Comparison of ENCODE assay signal across 19 cellular contexts in the genomic region with DNA sequence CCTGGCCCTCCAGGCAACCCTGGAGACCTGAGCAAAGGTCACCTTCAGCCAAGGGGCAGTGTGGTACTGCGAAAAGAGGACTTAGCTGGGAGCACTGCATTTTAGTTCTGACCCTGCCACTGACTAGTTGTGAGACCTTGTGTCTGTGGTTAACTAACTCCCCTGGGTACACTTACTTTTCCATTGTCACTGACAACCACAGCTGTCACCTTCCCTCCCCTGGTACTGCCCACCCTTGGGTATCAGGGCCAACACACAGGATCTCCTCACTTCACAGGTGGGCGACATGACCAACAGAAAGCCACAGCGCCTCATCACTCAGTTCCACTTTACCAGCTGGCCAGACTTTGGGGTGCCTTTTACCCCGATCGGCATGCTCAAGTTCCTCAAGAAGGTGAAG. TPM values are rescaled to one million over a fixed set of nuclear protein-coding genes. Genes with fewer than 3 reads are reported as not detected.
"Had no signal": no experiment of that assay in that cellular context is flagged by ENCODE, and none has a peak within 500 bp of the region (broad histone marks: within the 10 kb centered on the region; RNA-seq: fewer than 3 reads in every experiment).

No MANE protein-coding gene starts in this region.

- H3K9me3 Mint-ChIP-seq: activated naive CD4-positive, alpha-beta T cell treated with anti-CD3 and anti-CD28 coated beads, Interleukin-2, amount 50 U/mL, for 24 hours; natural killer cell treated with Interleukin-12 subunit alpha and Interleukin-12 subunit beta and Interleukin-15 and Interleukin-18, amount 100 ng/mL, for 72 hours had no signal

- ATAC-seq: activated CD8-positive, alpha-beta T cell treated with anti-CD3 and anti-CD28 coated beads, Interleukin-2, amount 10 ng/mL, durations not matched to agents 7 days and 5 days; body of pancreas; natural killer cell treated with Interleukin-12 subunit alpha and Interleukin-12 subunit beta and Interleukin-15 and Interleukin-18, amount 100 ng/mL, for 72 hours had no signal

- H3K27ac Mint-ChIP-seq: activated CD8-positive, alpha-beta T cell treated with anti-CD3 and anti-CD28 coated beads, Interleukin-2, amount 10 ng/mL, durations not matched to agents 7 days and 5 days; activated naive CD4-positive, alpha-beta T cell treated with anti-CD3 and anti-CD28 coated beads, Interleukin-2, amount 50 U/mL, for 24 hours; natural killer cell treated with Interleukin-12 subunit alpha and Interleukin-12 subunit beta and Interleukin-15 and Interleukin-18, amount 100 ng/mL, for 72 hours had no signal

- DNase-seq: activated CD4-positive, CD25-positive, alpha-beta regulatory T cell treated with anti-CD3 and anti-CD28 coated beads, Interleukin-2, amount 50 U/mL, for 72 hours; activated CD8-positive, alpha-beta memory T cell treated with anti-CD3 and anti-CD28 coated beads, Interleukin-2, amount 50 U/mL, for 4 hours; activated CD8-positive, alpha-beta T cell treated with anti-CD3 and anti-CD28 coated beads, Interleukin-2, amount 10 ng/mL, durations not matched to agents 7 days and 5 days; amygdala; body of pancreas; central memory CD4-positive, alpha-beta T cell; colonic mucosa; left ventricle myocardium inferior; nucleus accumbens; sigmoid colon; spleen; stimulated activated CD4-positive, alpha-beta T cell treated with anti-CD3 and anti-CD28 coated beads, Interleukin-1b, Interleukin-23, amount 100 ng/mL, for 48 hours; T-helper 9 cell; tibial artery had no signal

- H3K4me1 Mint-ChIP-seq: activated naive CD4-positive, alpha-beta T cell treated with anti-CD3 and anti-CD28 coated beads, Interleukin-2, amount 50 U/mL, for 24 hours had no signal

- H3K4me3 Mint-ChIP-seq: activated CD8-positive, alpha-beta T cell treated with anti-CD3 and anti-CD28 coated beads, Interleukin-2, amount 10 ng/mL, durations not matched to agents 7 days and 5 days; activated naive CD4-positive, alpha-beta T cell treated with anti-CD3 and anti-CD28 coated beads, Interleukin-2, amount 50 U/mL, for 24 hours; natural killer cell treated with Interleukin-12 subunit alpha and Interleukin-12 subunit beta and Interleukin-15 and Interleukin-18, amount 100 ng/mL, for 72 hours had no signal

- H3K27me3 Mint-ChIP-seq: activated naive CD4-positive, alpha-beta T cell treated with anti-CD3 and anti-CD28 coated beads, Interleukin-2, amount 50 U/mL, for 24 hours; natural killer cell treated with Interleukin-12 subunit alpha and Interleukin-12 subunit beta and Interleukin-15 and Interleukin-18, amount 100 ng/mL, for 72 hours had no signal

RNA-seq across cellular contexts. Expression of gene GNRH2, which starts 21.6 kb away (rescaled TPM):
- total RNA-seq: body of pancreas, colonic mucosa, esophagus mucosa, left ventricle myocardium inferior, SK-MEL-5, subcutaneous adipose tissue had no signal

RNA-seq across cellular contexts. Expression of gene OXT, which starts 49.6 kb away (rescaled TPM):
- total RNA-seq: activated CD8-positive, alpha-beta T cell treated with anti-CD3 and anti-CD28 coated beads, Interleukin-2, amount 10 ng/mL, durations not matched to agents 7 days and 5 days; body of pancreas; colonic mucosa; esophagus mucosa; left ventricle myocardium inferior; natural killer cell treated with Interleukin-12 subunit alpha and Interleukin-12 subunit beta and Interleukin-15 and Interleukin-18, amount 100 ng/mL, for 72 hours; sigmoid colon; SK-MEL-5; spleen had no signal
